35 cellular contexts compared by ENCODE assay signal in genomic region chr5:143466632-143467031, GRCh38.
"Had no signal": no experiment of that assay in that cellular context is flagged by ENCODE, and none has a peak within 500 bp of the region (broad histone marks: within the 10 kb centered on the region; RNA-seq: fewer than 3 reads in every experiment).

No MANE protein-coding gene starts in this region.

- DNase-seq: Karpas-422, Kasumi-1, MG63, MM.1S, MV-4-11, NCI-H1048, NCI-H1092, NCI-H1092 treated with DMSO at 0.1 percent for 48 hours, NCI-H1105, NCI-H1105 treated with DMSO at 0.1 percent for 48 hours, NCI-H1417, NCI-H1417 treated with DMSO at 0.1 percent for 48 hours, NCI-H1436, NCI-H1436 treated with DMSO at 0.1 percent for 48 hours, NCI-H146, NCI-H1694, NCI-H1694 treated with DMSO at 0.1 percent for 48 hours, NCI-H187, NCI-H187 treated with DMSO at 0.1 percent for 48 hours, NCI-H1930, NCI-H2029, NCI-H2029 treated with DMSO at 0.1 percent for 48 hours, NCI-H2081, NCI-H2081 treated with DMSO at 0.1 percent for 48 hours, NCI-H2107, NCI-H2171, NCI-H2171 treated with DMSO at 0.1 percent for 48 hours, NCI-H2227 treated with DMSO at 0.1 percent for 48 hours, NCI-H226, NCI-H345, NCI-H446, NCI-H446 treated with DMSO at 0.1 percent for 48 hours, NCI-H510A, NCI-H510A treated with DMSO at 0.1 percent for 48 hours had no signal

- H3K9ac ChIP-seq: KMS-11 had no signal

- H3K36me3 ChIP-seq: MG63 had no signal

- H3K4me2 ChIP-seq: KMS-11 had no signal

- H3K4me3 ChIP-seq: MG63 had no signal

- H3K27me3 ChIP-seq: MG63 had no signal

- H3K27ac ChIP-seq: KMS-11 had no signal
